ENCODE assay signal across 8 cellular contexts in genomic region chr2:64488050-64488974, GRCh38. TPM values are rescaled to one million over a fixed set of nuclear protein-coding genes. Genes with fewer than 3 reads are reported as not detected.
DNase-seq lines count a peak whose midpoint lies in the region; ATAC-seq and TF ChIP-seq lines count a peak whose summit lies in the region.

No MANE protein-coding gene starts in this region.

- H3K9me2 ChIP-seq in SK-N-SH = no peaks in the 10 kb centered on the region

- intact Hi-C loops in Right ventricle myocardium superior (cut with DNase I) = loop anchor here (2.0 to 10.0 kb wide), 2 partner anchors 158 to 444 kb away; no protein-coding TSS in a partner anchor
- intact Hi-C loops in uterus (cut with DNase I; ENCODE audit: low total_unique reads) = loop anchor here (5.0 to 10.0 kb wide), 2 partner anchors 156 to 434 kb away; no protein-coding TSS in a partner anchor

- 50% methylated on average over 11 of the region's 20 CpGs for WGBS in SK-N-SH (ENCODE audit: low lambda C conversion rate)

- H3K4me2 ChIP-seq in SK-N-SH = no peak overlapping the region

- TF ChIP-seq RAD21 in SK-N-SH (IDR thresholded peaks at IDR 0.05; ENCODE audit: low read length) = peak; percentile 59

- H3K27me3 ChIP-seq in HUES6 (ENCODE audit: control insufficient read depth, insufficient read depth, low read length) (no peaks in the 10 kb centered on the region), SK-N-SH (ENCODE audit: insufficient read depth) (no peaks in the 10 kb centered on the region; the same call in 1 of the 2 replicates), uterus (no peaks in the 10 kb centered on the region)

- no peaks in the 10 kb centered on the region for H3K9me3 ChIP-seq in HUES6 (ENCODE audit: control insufficient read depth, insufficient read depth, low read depth, low read length)
- no peaks in the 10 kb centered on the region for H3K9me3 ChIP-seq in SK-N-SH
- H3K9me3 ChIP-seq in uterus = no peaks in the 10 kb centered on the region

- CTCF ChIA-PET in SK-N-SH (lab: Yijun Ruan, JAX) = interaction anchor here (0.7 to 5.9 kb wide), 30 partner anchors 8 to 438 kb away, joined by 3 to 55 read pairs (median 5); no protein-coding TSS in a partner anchor

- H3F3A ChIP-seq in SK-N-SH (replicated peaks; ENCODE audit: insufficient read depth) = no peaks in the 10 kb centered on the region

- no peaks in the 10 kb centered on the region for H4K20me1 ChIP-seq in SK-N-SH (ENCODE audit: insufficient read depth)

- H3K79me2 ChIP-seq in SK-N-SH (ENCODE audit: insufficient read depth) = no peaks in the 10 kb centered on the region

- H3K9ac ChIP-seq in HUES6 (ENCODE audit: low read length) (no peak overlapping the region), SK-N-SH (no peak overlapping the region)

- H3K4me3 ChIP-seq in HUES6 (ENCODE audit: low read depth, low read length) = peak overlapping the region; percentile 25; the same call in 1 of the 2 replicates
- H3K4me3 ChIP-seq in SK-N-SH (ENCODE audit: low read depth in 2 of 2, low read length in 1 of 2) = peak overlapping the region in 1 of 2 experiments; percentile 47; a peak in 1 of 4 replicates
- H3K4me3 ChIP-seq in uterus = no peak overlapping the region

- POLR2A ChIA-PET in SK-N-SH (lab: Yijun Ruan, JAX) = no interaction called here

- no peak overlapping the region for H2AFZ ChIP-seq in SK-N-SH (ENCODE audit: low read depth)

- peak; percentile 73 for ATAC-seq in Right ventricle myocardium superior (ENCODE audit: poor library complexity)

- no peak overlapping the region for H3K27ac ChIP-seq in HUES6 (ENCODE audit: low read depth, low read length)
- no peak overlapping the region; a peak in 1 of 4 replicates for H3K27ac ChIP-seq in SK-N-SH (ENCODE audit: low read depth in 2 of 2, low read length in 1 of 2)
- H3K27ac ChIP-seq in uterus = no peak overlapping the region

- TF ChIP-seq POLR2A in uterus (IDR thresholded peaks at IDR 0.05) = no peak

- H3K36me3 ChIP-seq in HUES6 (ENCODE audit: control insufficient read depth, insufficient read depth, low read length) (no peaks in the 10 kb centered on the region), SK-N-SH (replicated peaks in 1 of 2; ENCODE audit: control insufficient read depth in 1 of 2, insufficient read depth in 2 of 2, low read length in 1 of 2) (no peaks in the 10 kb centered on the region), uterus (no peaks in the 10 kb centered on the region)

- DNase-seq in A172 (ENCODE audit: low spot score) = peak; percentile 56
- peak; percentile 30 for DNase-seq in SK-N-SH
- peak; percentile 82 for DNase-seq in activated naive CD4-positive, alpha-beta T cell treated with Interleukin-2 at 50 U/mL for 16 hours
- peak; percentile 72 for DNase-seq in Right ventricle myocardium superior
- DNase-seq in pulmonary artery endothelial cell (ENCODE audit: low read depth, low spot score) = peak; percentile 19
- peak; percentile 61 to 72 for DNase-seq in uterus

- H3K4me1 ChIP-seq in HUES6 (ENCODE audit: control insufficient read depth, insufficient read depth, low read length) = peaks cover 15% of the 10 kb centered on the region
- H3K4me1 ChIP-seq in SK-N-SH (ENCODE audit: control insufficient read depth in 1 of 2, insufficient read depth in 2 of 2, low read depth in 1 of 2, low read length in 1 of 2) = peaks cover 0 to 16% of the 10 kb centered on the region in 2 experiments; a peak in 1 of 4 replicates
- no peaks in the 10 kb centered on the region for H3K4me1 ChIP-seq in uterus

- TF ChIP-seq EP300 in SK-N-SH (IDR thresholded peaks at IDR 0.05; ENCODE audit: borderline replicate concordance in 1 of 2, low read depth in 1 of 2, low read length in 1 of 2) = no peak

- TF ChIP-seq CTCF in GM12874 (IDR thresholded peaks at IDR 0.05; ENCODE audit: insufficient read depth, low read depth, low read length) (peak; percentile 90), SK-N-SH (IDR thresholded peaks at IDR 0.05) (peak; percentile 79), uterus (IDR thresholded peaks at IDR 0.05) (peak; percentile 77 to 96 (median 86))

TF ChIP-seq in SK-N-SH, 30 proteins besides CTCF, POLR2A, EP300 and RAD21:
- TF ChIP-seq TEAD4 (IDR thresholded peaks at IDR 0.05; ENCODE audit: borderline replicate concordance, insufficient read depth) (no peak), NFIC (IDR thresholded peaks at IDR 0.05; ENCODE audit: borderline replicate concordance) (peak; percentile 47; the same call in 1 of the 2 replicates), SMC3 (IDR thresholded peaks at IDR 0.05; ENCODE audit: low read depth, low read length) (peak; percentile 62), FOSL2 (IDR thresholded peaks at IDR 0.05; ENCODE audit: borderline replicate concordance, low read depth) (no peak), GATA2 (CRISPR knock-in tag; IDR thresholded peaks at IDR 0.05) (no peak), FOXJ3 (CRISPR knock-in tag; IDR thresholded peaks at IDR 0.05) (no peak)

RNA-seq across cellular contexts. Expression of gene LGALSL, which starts 34.4 kb away (rescaled TPM):
- total RNA-seq in A172 (2014; rRNA removed; shearing (Covaris generic)) = 7.6 and 20.3 TPM in 2 replicates
- polyA plus RNA-seq in SK-N-SH (2012; rRNA removed) = 4.9 and 6.5 TPM in 2 replicates
- 5.1 and 6.4 TPM in 2 replicates for polyA plus RNA-seq in SK-N-SH (2012; cell fraction: cytosol; rRNA removed)
- 2.8 and 3.3 TPM in 2 replicates for polyA plus RNA-seq in SK-N-SH (2012; cell fraction: nucleus; rRNA removed)
- total RNA-seq in Right ventricle myocardium superior (4.2 TPM), pulmonary artery endothelial cell (2.7 and 4.5 TPM in 2 replicates), uterus (10 to 100 TPM in 2 of 4 donors, 1 to 10 TPM in 2; 6.8 to 30.0 (median 15.5) TPM)

RNA-seq across cellular contexts. Expression of gene AFTPH, which starts 35.8 kb away (rescaled TPM):
- 24.1 and 30.6 TPM in 2 replicates for total RNA-seq in A172 (2014; rRNA removed; shearing (Covaris generic))
- polyA plus RNA-seq in SK-N-SH (2012; rRNA removed) = 7.4 and 9.8 TPM in 2 replicates
- 10.4 and 11.0 TPM in 2 replicates for polyA plus RNA-seq in SK-N-SH (2012; cell fraction: cytosol; rRNA removed)
- 3.9 and 8.2 TPM in 2 replicates for polyA plus RNA-seq in SK-N-SH (2012; cell fraction: nucleus; rRNA removed)
- 12.3 TPM for total RNA-seq in Right ventricle myocardium superior
- total RNA-seq in pulmonary artery endothelial cell = 30.3 and 34.4 TPM in 2 replicates
- 10 to 100 TPM; 24.1 to 62.4 (median 37.4) TPM for total RNA-seq in uterus

Comparison
In these comparisons a context has a peak if more than half of its experiments do, and no peak if none do; other contexts are left out.
1. DNase-seq: peak in every context shown above with its lines; median percentile 82 in activated naive CD4-positive, alpha-beta T cell treated with Interleukin-2 at 50 U/mL for 16 hours; 72 in Right ventricle myocardium superior; 66 in uterus; 56 in A172; 30 in SK-N-SH; 19 in pulmonary artery endothelial cell.